26 cellular contexts compared by ENCODE assay signal in the genomic region with DNA sequence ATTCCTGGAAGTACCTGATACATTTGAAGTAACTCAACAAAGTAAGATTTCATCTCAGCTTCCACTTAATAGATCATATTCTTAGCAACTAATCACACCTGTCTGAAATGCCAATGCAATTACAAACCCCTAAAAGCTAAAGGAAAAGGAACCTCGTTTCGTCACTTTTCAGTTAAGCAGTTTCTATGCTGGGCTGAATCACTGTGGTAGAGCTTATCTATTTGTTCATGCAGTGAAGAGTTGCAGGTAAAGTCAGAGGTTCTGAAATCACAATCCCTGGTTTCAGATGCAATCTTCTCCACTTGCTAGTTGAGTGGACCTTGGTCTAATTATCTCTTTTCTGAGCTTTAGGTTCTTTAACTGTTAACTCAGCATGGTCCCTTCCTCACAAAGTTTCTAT. TPM values are rescaled to one million over a fixed set of nuclear protein-coding genes. Genes with fewer than 3 reads are reported as not detected.
"Had no signal": no experiment of that assay in that cellular context is flagged by ENCODE, and none has a peak within 500 bp of the region (broad histone marks: within the 10 kb centered on the region; RNA-seq: fewer than 3 reads in every experiment).

No MANE protein-coding gene starts in this region.

- H3K36me3 ChIP-seq: lower lobe of right lung, prostate gland, right atrium auricular region, suprapubic skin, transverse colon, upper lobe of right lung, uterus had no signal

- H3K27ac ChIP-seq: lower lobe of right lung, prostate gland, right atrium auricular region, suprapubic skin, transverse colon, upper lobe of right lung, uterus had no signal

- H3K27me3 Mint-ChIP-seq: stimulated activated naive CD8-positive, alpha-beta T cell treated with anti-CD3 and anti-CD28 coated beads, Interleukin-15, amount 100 ng/mL, for 72 hours had no signal

- H3K4me2 ChIP-seq: smooth muscle cell had no signal

- H3K9me3 ChIP-seq: lower lobe of right lung, prostate gland, right atrium auricular region, suprapubic skin, transverse colon, upper lobe of right lung, uterus had no signal

- FAIRE-seq: endometrium, frontal cortex had no signal

- H3K9me3 Mint-ChIP-seq: effector memory CD8-positive, alpha-beta T cell; immature natural killer cell; memory B cell; natural killer cell; stimulated activated naive CD8-positive, alpha-beta T cell treated with anti-CD3 and anti-CD28 coated beads, Interleukin-15, amount 100 ng/mL, for 72 hours had no signal

- H3K36me3 Mint-ChIP-seq: natural killer cell had no signal

- H3K4me3 ChIP-seq: lower lobe of right lung, prostate gland, right atrium auricular region, smooth muscle cell, suprapubic skin, transverse colon, upper lobe of right lung, uterus had no signal

- DNase-seq: cortex of kidney; effector memory CD8-positive, alpha-beta T cell; hypothalamus; immature natural killer cell; islet precursor cell; left ventricle myocardium superior; lower lobe of right lung; natural killer cell; stimulated activated CD4-positive, alpha-beta T cell treated with anti-CD3 and anti-CD28 coated beads, Interleukin-12 subunit alpha, Interleukin-12 subunit beta, amount 100 ng/mL, for 4 hours; stimulated activated CD4-positive, alpha-beta T cell treated with anti-CD3 and anti-CD28 coated beads, Interleukin-1b, Interleukin-23, amount 100 ng/mL, for 48 hours; stimulated activated CD4-positive, alpha-beta T cell treated with anti-CD3 and anti-CD28 coated beads, Interleukin-4, amount 100 ng/mL, for 1 hour; stimulated activated CD8-positive, alpha-beta memory T cell treated with anti-CD3 and anti-CD28 coated beads, Interleukin-4, amount 100 ng/mL, for 48 hours; stimulated activated naive CD4-positive, alpha-beta T cell; stimulated activated naive CD8-positive, alpha-beta T cell treated with anti-CD3 and anti-CD28 coated beads, Interleukin-15, amount 100 ng/mL, for 72 hours; transverse colon; upper lobe of right lung; uterus had no signal

- H3K4me3 Mint-ChIP-seq: effector memory CD8-positive, alpha-beta T cell; immature natural killer cell; memory B cell; natural killer cell; stimulated activated naive CD8-positive, alpha-beta T cell treated with anti-CD3 and anti-CD28 coated beads, Interleukin-15, amount 100 ng/mL, for 72 hours had no signal

- H3K4me1 Mint-ChIP-seq: immature natural killer cell; memory B cell; natural killer cell; stimulated activated naive CD8-positive, alpha-beta T cell treated with anti-CD3 and anti-CD28 coated beads, Interleukin-15, amount 100 ng/mL, for 72 hours had no signal

- H3K4me1 ChIP-seq: lower lobe of right lung, prostate gland, right atrium auricular region, suprapubic skin, transverse colon, upper lobe of right lung, uterus had no signal

- H3K27ac Mint-ChIP-seq: effector memory CD8-positive, alpha-beta T cell; immature natural killer cell; memory B cell; natural killer cell had no signal

- H3K27me3 ChIP-seq: right atrium auricular region, suprapubic skin, transverse colon, upper lobe of right lung, uterus had no signal

RNA-seq across cellular contexts. Expression of a gene that starts 6.3 kb away (rescaled TPM):
- total RNA-seq: dermis microvascular lymphatic vessel endothelial cell, frontal cortex, osteocyte, prostate gland, right atrium auricular region, smooth muscle cell, transverse colon had no signal
